In the genomic region with DNA sequence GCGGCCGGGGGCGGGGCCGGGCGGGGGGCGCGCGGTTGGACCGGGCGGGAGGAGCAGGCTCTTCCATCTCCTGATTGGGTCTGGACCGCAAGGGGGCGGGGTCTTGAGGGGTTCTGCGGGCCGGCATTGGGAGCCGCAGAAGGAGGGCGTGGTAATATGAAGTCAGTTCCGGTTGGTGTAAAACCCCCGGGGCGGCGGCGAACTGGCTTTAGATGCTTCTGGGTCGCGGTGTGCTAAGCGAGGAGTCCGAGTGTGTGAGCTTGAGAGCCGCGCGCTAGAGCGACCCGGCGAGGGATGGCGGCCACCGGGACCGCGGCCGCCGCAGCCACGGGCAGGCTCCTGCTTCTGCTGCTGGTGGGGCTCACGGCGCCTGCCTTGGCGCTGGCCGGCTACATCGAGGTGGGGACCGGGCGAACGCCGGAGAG, we compare ENCODE assay signal across 8 cellular contexts. TPM values are rescaled to one million over a fixed set of nuclear protein-coding genes. Genes with fewer than 3 reads are reported as not detected.
A peak's percentile ranks its signal among the peaks of the same experiment; 100 is the strongest.
DNase-seq lines count a peak whose midpoint lies in the region; ATAC-seq, FAIRE-seq and TF ChIP-seq lines count a peak whose summit lies in the region.

A gene (plus strand): TSS at position 211 of the 425 bp plus-strand sequence. CDS start 84 bp downstream, at position 295.

- H3K36me3 Mint-ChIP-seq in activated naive CD8-positive, alpha-beta T cell treated with anti-CD3 and anti-CD28 coated beads, Interleukin-2, amount 50 U/mL, for 24 hours (ENCODE audit: low read depth), result no peaks in the 10 kb centered on the region

- no peaks in the 10 kb centered on the region for H3K4me1 ChIP-seq in parathyroid adenoma
- peaks cover 0 to 27% (median 14%) of the 10 kb centered on the region in 4 donors for H3K4me1 ChIP-seq in tibial artery

- peak within 1 kb of the TSS; percentile 61 for H3K4me2 ChIP-seq in parathyroid adenoma (ENCODE audit: low read length)

- H3K79me2 ChIP-seq in parathyroid adenoma, result peaks cover 2% of the 10 kb centered on the region

- H3K27me3 Mint-ChIP-seq in activated naive CD8-positive, alpha-beta T cell treated with anti-CD3 and anti-CD28 coated beads, Interleukin-2, amount 50 U/mL, for 24 hours, result no peaks in the 10 kb centered on the region

- H3K4me3 ChIP-seq in parathyroid adenoma (ENCODE audit: low read depth, low read length), result peak within 1 kb of the TSS; percentile 50
- H3K4me3 ChIP-seq in tibial artery, result peak within 1 kb of the TSS; percentile 89 to 96

- H3K36me3 ChIP-seq in parathyroid adenoma (ENCODE audit: control insufficient read depth, insufficient read depth, low read length) (no peaks in the 10 kb centered on the region), tibial artery (no peaks in the 10 kb centered on the region)

- peak; percentile 90 for TF ChIP-seq POLR2A in GM12892 (IDR thresholded peaks at IDR 0.05; ENCODE audit: low read depth, low read length)

- peak; percentile 98 for FAIRE-seq in GM12892 (lab: Jason Lieb, UNC)

- H3K27ac ChIP-seq in parathyroid adenoma (peak within 1 kb of the TSS; percentile 92), tibial artery (peak within 1 kb of the TSS; percentile 93 to 94)

- H3K4me3 Mint-ChIP-seq in activated naive CD8-positive, alpha-beta T cell treated with anti-CD3 and anti-CD28 coated beads, Interleukin-2, amount 50 U/mL, for 24 hours, result peak within 1 kb of the TSS; percentile 85

- peaks cover 26% of the 10 kb centered on the region for H3K4me1 Mint-ChIP-seq in activated naive CD8-positive, alpha-beta T cell treated with anti-CD3 and anti-CD28 coated beads, Interleukin-2, amount 50 U/mL, for 24 hours

- intact Hi-C loops in Right ventricle myocardium superior (cut with DNase I) (loop anchor here (2.0 to 10.0 kb wide), 2 partner anchors 55 to 67 kb away; a partner anchor contains a TSS), tibial artery (cut with DNase I; ENCODE audit: low total_unique reads) (loop anchor here (2.0 to 10.0 kb wide), 3 partner anchors 58 to 175 kb away; a partner anchor contains a TSS)

- TF ChIP-seq CTCF in parathyroid adenoma (IDR thresholded peaks at IDR 0.05), result no peak
- peak in 1 of 2 experiments; percentile 13 for TF ChIP-seq CTCF in tibial artery (IDR thresholded peaks at IDR 0.05)

- no peaks in the 10 kb centered on the region for H3K9me3 Mint-ChIP-seq in activated naive CD8-positive, alpha-beta T cell treated with anti-CD3 and anti-CD28 coated beads, Interleukin-2, amount 50 U/mL, for 24 hours

- H3K27ac Mint-ChIP-seq in activated naive CD8-positive, alpha-beta T cell treated with anti-CD3 and anti-CD28 coated beads, Interleukin-2, amount 50 U/mL, for 24 hours, result peak within 1 kb of the TSS; percentile 81

- H3K9me3 ChIP-seq in parathyroid adenoma (ENCODE audit: control insufficient read depth, low read length), result no peaks in the 10 kb centered on the region
- no peaks in the 10 kb centered on the region for H3K9me3 ChIP-seq in tibial artery

- H3K9ac ChIP-seq in parathyroid adenoma, result peak within 1 kb of the TSS; percentile 37

- peak; percentile 96 for ATAC-seq in HG02840 (IDR thresholded peaks at IDR 0.05; ENCODE audit: low FRiP score, unreplicated experiment)
- peak; percentile 96 for ATAC-seq in activated naive CD8-positive, alpha-beta T cell treated with anti-CD3 and anti-CD28 coated beads, Interleukin-2, amount 50 U/mL, for 24 hours
- peak; percentile 92 for ATAC-seq in Right ventricle myocardium superior (ENCODE audit: poor library complexity)

- DNase-seq in GM12892 (ENCODE audit: insufficient read length) (peak; percentile 84), NCI-H1436 (lab: John Stamatoyannopoulos, UW) (peak; percentile 99), SW480 (ENCODE audit: low spot score) (peak; percentile 99), Right ventricle myocardium superior (peak; percentile 99), tibial artery (peak; percentile 100)
- peak; percentile 95 for DNase-seq in activated naive CD8-positive, alpha-beta T cell treated with anti-CD3 and anti-CD28 coated beads, Interleukin-2, amount 50 U/mL, for 24 hours

- H2AFZ ChIP-seq in parathyroid adenoma, result peak within 1 kb of the TSS; percentile 91

- no peaks in the 10 kb centered on the region for H3K27me3 ChIP-seq in parathyroid adenoma (ENCODE audit: control insufficient read depth, insufficient read depth, low read length)
- no peaks in the 10 kb centered on the region for H3K27me3 ChIP-seq in tibial artery

RNA-seq across cellular contexts. Expression of the gene that starts here (rescaled TPM):
- 10.4 TPM for polyA plus RNA-seq in GM12892 (2012; ENCODE audit: missing spikeins)
- 268 TPM for total RNA-seq in Right ventricle myocardium superior

Comparison
In these comparisons a context has a peak if more than half of its experiments do, and no peak if none do; other contexts are left out.
1. Peak in every context shown above with its lines: DNase-seq, ATAC-seq, H3K4me3 ChIP-seq and H3K27ac ChIP-seq.